Comparison of ENCODE assay signal across 28 cellular contexts in the genomic region with DNA sequence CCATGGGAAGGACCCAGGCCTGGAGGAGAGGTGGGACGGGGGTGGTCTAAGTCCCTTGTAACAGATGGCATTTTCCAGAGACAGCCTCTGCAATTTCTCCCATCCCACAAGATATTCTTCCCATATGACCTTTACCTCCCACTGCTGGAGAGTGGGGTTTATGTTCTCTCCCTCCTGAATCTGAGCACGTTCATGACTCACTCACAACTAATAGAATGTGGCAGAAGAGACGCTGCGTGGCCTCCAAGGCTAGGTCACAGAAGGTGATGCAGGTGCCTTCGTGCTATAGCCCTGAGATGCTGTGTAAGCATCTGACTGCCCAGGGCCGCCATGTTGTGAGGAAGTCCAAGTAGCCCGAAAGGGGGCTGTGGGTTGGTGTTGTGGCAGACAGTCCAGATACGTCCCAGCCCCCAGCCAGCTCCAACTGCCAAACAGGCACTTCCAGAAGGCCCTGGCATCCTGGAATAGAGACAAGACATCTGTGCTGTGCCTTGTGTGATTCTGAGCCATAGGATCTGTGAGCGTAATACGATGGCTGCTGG.
"Had no signal": no experiment of that assay in that cellular context is flagged by ENCODE, and none has a peak within 500 bp of the region (broad histone marks: within the 10 kb centered on the region; RNA-seq: fewer than 3 reads in every experiment).

No MANE protein-coding gene starts in this region.

- H3K27ac ChIP-seq: parathyroid adenoma, suprapubic skin, tibial artery, VCaP had no signal

- H3K4me1 ChIP-seq: parathyroid adenoma had no signal

- H3K9me3 Mint-ChIP-seq: activated CD4-positive, alpha-beta memory T cell treated with anti-CD3 and anti-CD28 coated beads for 36 hours; activated T-helper 1 cell treated with anti-CD3 and anti-CD28 coated beads, Interleukin-12 subunit alpha, Interleukin-12 subunit beta, Interleukin-2, Interleukin-4 antibody, amounts not matched to agents 30 ng/mL and 10 ng/mL and 1 ng/mL, durations not matched to agents 14 hours and 24 hours and 36 hours; immature natural killer cell had no signal

- H3K4me3 ChIP-seq: suprapubic skin, tibial artery had no signal

- ATAC-seq: activated CD4-positive, CD25-positive, alpha-beta regulatory T cell treated with anti-CD3 and anti-CD28 coated beads, Interleukin-2, amount 50 U/mL, for 24 hours; left colon; naive thymus-derived CD4-positive, alpha-beta T cell; right cardiac atrium had no signal

- H3K9me3 ChIP-seq: suprapubic skin, tibial artery had no signal

- H3K27ac Mint-ChIP-seq: activated CD4-positive, alpha-beta memory T cell treated with anti-CD3 and anti-CD28 coated beads for 36 hours; activated CD4-positive, alpha-beta T cell treated with anti-CD3 and anti-CD28 coated beads, Interleukin-2, amount 10 ng/mL, durations not matched to agents 24 days and 14 days; activated naive CD4-positive, alpha-beta T cell treated with anti-CD3 and anti-CD28 coated beads, Interleukin-2, amount 10 ng/mL, durations not matched to agents 7 days and 5 days; activated T-helper 1 cell treated with anti-CD3 and anti-CD28 coated beads, Interleukin-12 subunit alpha, Interleukin-12 subunit beta, Interleukin-2, Interleukin-4 antibody, amounts not matched to agents 30 ng/mL and 10 ng/mL and 1 ng/mL, durations not matched to agents 14 hours and 24 hours and 36 hours; immature natural killer cell; naive thymus-derived CD4-positive, alpha-beta T cell had no signal

- H3K27me3 Mint-ChIP-seq: activated CD4-positive, alpha-beta memory T cell treated with anti-CD3 and anti-CD28 coated beads for 36 hours had no signal

- H3K4me3 Mint-ChIP-seq: activated CD4-positive, alpha-beta memory T cell treated with anti-CD3 and anti-CD28 coated beads for 36 hours; activated CD4-positive, alpha-beta T cell treated with anti-CD3 and anti-CD28 coated beads, Interleukin-2, amount 10 ng/mL, durations not matched to agents 24 days and 14 days; activated naive CD4-positive, alpha-beta T cell treated with anti-CD3 and anti-CD28 coated beads, Interleukin-2, amount 10 ng/mL, durations not matched to agents 7 days and 5 days; activated T-helper 1 cell treated with anti-CD3 and anti-CD28 coated beads, Interleukin-12 subunit alpha, Interleukin-12 subunit beta, Interleukin-2, Interleukin-4 antibody, amounts not matched to agents 30 ng/mL and 10 ng/mL and 1 ng/mL, durations not matched to agents 14 hours and 24 hours and 36 hours; immature natural killer cell; naive thymus-derived CD4-positive, alpha-beta T cell had no signal

- DNase-seq: activated CD4-positive, alpha-beta memory T cell treated with anti-CD3 and anti-CD28 coated beads for 36 hours; activated CD4-positive, alpha-beta T cell treated with anti-CD3 and anti-CD28 coated beads, Interleukin-2, amount 10 ng/mL, durations not matched to agents 24 days and 14 days; activated CD8-positive, alpha-beta memory T cell treated with anti-CD3 and anti-CD28 coated beads, Interleukin-2, amount 50 U/mL, for 4 hours; activated effector memory CD4-positive, alpha-beta T cell treated with anti-CD3 and anti-CD28 coated beads, Interleukin-2, amount 50 U/mL, for 16 hours; activated naive CD4-positive, alpha-beta T cell treated with anti-CD3 and anti-CD28 coated beads, Interleukin-2, amount 10 ng/mL, durations not matched to agents 7 days and 5 days; activated T-cell treated with anti-CD3 and anti-CD28 coated beads, Interleukin-2, amount 50 U/mL, for 1 hour; amniotic stem cell; caudate nucleus; foreskin fibroblast; head of caudate nucleus; hypothalamus; immature natural killer cell; kidney; left colon; midbrain; naive thymus-derived CD4-positive, alpha-beta T cell; nucleus accumbens; right cardiac atrium; stimulated activated CD4-positive, alpha-beta T cell treated with anti-CD3 and anti-CD28 coated beads, Interleukin-15, amount 100 ng/mL, for 24 hours; stimulated activated CD4-positive, alpha-beta T cell treated with anti-CD3 and anti-CD28 coated beads, Interleukin-2, amount 100 ng/mL, for 24 hours; stimulated activated naive CD4-positive, alpha-beta T cell; T-helper 9 cell; tibial artery had no signal

- H3K36me3 ChIP-seq: suprapubic skin, tibial artery had no signal

- H3K27me3 ChIP-seq: suprapubic skin, tibial artery had no signal

- H3K36me3 Mint-ChIP-seq: activated CD4-positive, alpha-beta memory T cell treated with anti-CD3 and anti-CD28 coated beads for 36 hours; activated naive CD4-positive, alpha-beta T cell treated with anti-CD3 and anti-CD28 coated beads, Interleukin-2, amount 10 ng/mL, durations not matched to agents 7 days and 5 days; naive thymus-derived CD4-positive, alpha-beta T cell had no signal

- H3K4me1 Mint-ChIP-seq: activated CD4-positive, alpha-beta T cell treated with anti-CD3 and anti-CD28 coated beads, Interleukin-2, amount 10 ng/mL, durations not matched to agents 24 days and 14 days; activated naive CD4-positive, alpha-beta T cell treated with anti-CD3 and anti-CD28 coated beads, Interleukin-2, amount 10 ng/mL, durations not matched to agents 7 days and 5 days; immature natural killer cell had no signal
